In the genomic region with DNA sequence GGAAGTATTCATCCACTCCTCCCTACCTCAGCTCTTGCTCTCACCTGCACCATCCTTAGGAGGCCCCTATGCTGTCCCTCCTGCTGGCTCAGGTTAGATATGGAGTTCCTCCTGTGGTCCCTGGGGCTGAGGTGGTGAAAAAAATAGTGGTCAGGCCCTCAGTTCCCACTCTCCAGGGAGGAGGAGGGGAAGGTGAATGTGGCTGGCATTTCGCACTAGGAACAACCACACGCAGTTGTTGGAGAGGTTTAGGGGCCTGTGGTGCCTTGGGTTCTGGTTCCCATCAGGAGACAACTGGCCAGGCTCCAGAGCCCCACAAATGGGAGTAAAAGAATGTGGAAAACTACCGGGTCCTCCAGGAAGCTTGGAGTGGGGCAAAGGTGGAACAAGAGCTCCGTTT, we compare ENCODE assay signal across 18 cellular contexts.
DNase-seq lines count a peak whose midpoint lies in the region; ATAC-seq and TF ChIP-seq lines count a peak whose summit lies in the region.
"Had no signal": no experiment of that assay in that cellular context is flagged by ENCODE, and none has a peak within 500 bp of the region (broad histone marks: within the 10 kb centered on the region; RNA-seq: fewer than 3 reads in every experiment).

No MANE protein-coding gene starts in this region.

- H3K36me3 ChIP-seq in BLaER1 (no peaks in the 10 kb centered on the region), endodermal cell (ENCODE audit: control insufficient read depth, insufficient read depth, low read length) (no peaks in the 10 kb centered on the region), Peyer's patch (no peaks in the 10 kb centered on the region)

- intact Hi-C loops in sciatic nerve (cut with DNase I) = no loop called here

- H3K4me1 Mint-ChIP-seq in endodermal cell = peaks cover 10% of the 10 kb centered on the region
- peaks cover 43% of the 10 kb centered on the region for H3K4me1 Mint-ChIP-seq in stimulated activated naive CD8-positive, alpha-beta T cell treated with anti-CD3 and anti-CD28 coated beads, Interleukin-15, amount 100 ng/mL, for 72 hours

- H3K27me3 ChIP-seq in BLaER1 = peaks cover 23% of the 10 kb centered on the region
- no peaks in the 10 kb centered on the region for H3K27me3 ChIP-seq in endodermal cell (ENCODE audit: control insufficient read depth, insufficient read depth, low read length, poor library complexity, severe bottlenecking)
- H3K27me3 ChIP-seq in Peyer's patch = no peaks in the 10 kb centered on the region

- no peak for ATAC-seq in sciatic nerve
- no peak for ATAC-seq in stimulated activated naive CD8-positive, alpha-beta T cell treated with anti-CD3 and anti-CD28 coated beads, Interleukin-15, amount 100 ng/mL, for 72 hours

- H4K20me1 ChIP-seq in BLaER1 = peaks cover 21% of the 10 kb centered on the region

- H3K9me3 ChIP-seq in BLaER1 (no peaks in the 10 kb centered on the region), endodermal cell (ENCODE audit: control insufficient read depth, low read length) (no peaks in the 10 kb centered on the region), Peyer's patch (no peaks in the 10 kb centered on the region)

- H3K27ac ChIP-seq in BLaER1 = no peak overlapping the region
- no peak overlapping the region for H3K27ac ChIP-seq in endodermal cell (ENCODE audit: low read depth, low read length)
- no peak overlapping the region for H3K27ac ChIP-seq in Peyer's patch

- no peaks in the 10 kb centered on the region for H3K36me3 Mint-ChIP-seq in endodermal cell (ENCODE audit: low read depth)

- H3K9ac ChIP-seq in BLaER1 (no peak overlapping the region), endodermal cell (ENCODE audit: extremely low read depth, low read length, poor library complexity, severe bottlenecking) (no peak overlapping the region)

- no peak for TF ChIP-seq POLR2A in Peyer's patch (IDR thresholded peaks at IDR 0.05)

- 89 to 90% methylated on average over 4 of the region's 4 CpGs for WGBS in endodermal cell (ENCODE audit: insufficient coverage in 1 of 2, insufficient read length in 1 of 2), 2 experiments

- peak overlapping the region; percentile 33; the same call in 1 of the 2 replicates for H3K4me2 ChIP-seq in BLaER1

- H3K27me3 Mint-ChIP-seq in endodermal cell (ENCODE audit: insufficient read depth) = peaks cover 3% of the 10 kb centered on the region
- peaks cover 96% of the 10 kb centered on the region for H3K27me3 Mint-ChIP-seq in stimulated activated naive CD8-positive, alpha-beta T cell treated with anti-CD3 and anti-CD28 coated beads, Interleukin-15, amount 100 ng/mL, for 72 hours

- H3K9me3 Mint-ChIP-seq in endodermal cell = no peaks in the 10 kb centered on the region
- H3K9me3 Mint-ChIP-seq in stimulated activated naive CD8-positive, alpha-beta T cell treated with anti-CD3 and anti-CD28 coated beads, Interleukin-15, amount 100 ng/mL, for 72 hours = no peaks in the 10 kb centered on the region

- TF ChIP-seq CTCF in endodermal cell (conservative IDR thresholded peaks at IDR 0.05) = no peak
- TF ChIP-seq CTCF in Peyer's patch (IDR thresholded peaks at IDR 0.05) = no peak

- H3K27ac Mint-ChIP-seq in endodermal cell = no peak overlapping the region
- H3K27ac Mint-ChIP-seq in stimulated activated naive CD8-positive, alpha-beta T cell treated with anti-CD3 and anti-CD28 coated beads, Interleukin-15, amount 100 ng/mL, for 72 hours = no peak overlapping the region

- H3K4me3 Mint-ChIP-seq in endodermal cell = no peak overlapping the region
- H3K4me3 Mint-ChIP-seq in stimulated activated naive CD8-positive, alpha-beta T cell treated with anti-CD3 and anti-CD28 coated beads, Interleukin-15, amount 100 ng/mL, for 72 hours = no peak overlapping the region

- H3K4me3 ChIP-seq in BLaER1 (no peak overlapping the region), endodermal cell (ENCODE audit: low read length) (no peak overlapping the region), Peyer's patch (no peak overlapping the region)

- H3K4me1 ChIP-seq in BLaER1 (peaks cover 36% of the 10 kb centered on the region), endodermal cell (ENCODE audit: control insufficient read depth, insufficient read depth, low read length) (no peaks in the 10 kb centered on the region), Peyer's patch (peaks cover 0 to 10% (median 5%) of the 10 kb centered on the region in 4 donors)

- peak; percentile 22 for DNase-seq in activated effector memory CD4-positive, alpha-beta T cell treated with anti-CD3 and anti-CD28 coated beads, Interleukin-2, amount 50 U/mL, for 16 hours
- no peak for DNase-seq in activated effector memory CD4-positive, alpha-beta T cell treated with Interleukin-2 at 50 U/mL for 16 hours
- DNase-seq in endodermal cell (peak; percentile 50), sciatic nerve (ENCODE audit: low spot score) (peak; percentile 41), Peyer's patch (no peak), GDM1 (lab: John Stamatoyannopoulos, UW) (no peak)
- DNase-seq in stimulated activated naive CD8-positive, alpha-beta T cell treated with anti-CD3 and anti-CD28 coated beads, Interleukin-15, amount 100 ng/mL, for 72 hours = no peak
- DNase-seq: 8988T, DMS 273 treated with DMSO at 0.1 percent for 48 hours, DND-41, KG1, MV-4-11, NCI-H1417, NCI-H187, NCI-H226, NCI-H524, RPMI8226 had no signal

Comparison
In these comparisons a context has a peak if more than half of its experiments do, and no peak if none do; other contexts are left out.
1. DNase-seq: peak in activated effector memory CD4-positive, alpha-beta T cell treated with anti-CD3 and anti-CD28 coated beads, Interleukin-2, amount 50 U/mL, for 16 hours (single experiment), endodermal cell (single experiment) and sciatic nerve (single experiment); none in activated effector memory CD4-positive, alpha-beta T cell treated with Interleukin-2 at 50 U/mL for 16 hours (single experiment), stimulated activated naive CD8-positive, alpha-beta T cell treated with anti-CD3 and anti-CD28 coated beads, Interleukin-15, amount 100 ng/mL, for 72 hours (0 of 2), Peyer's patch (0 of 3) and GDM1 (single experiment).